In genomic region chr1:84603223-84603622, GRCh38 we compare ENCODE assay signal across 1 cellular context.
TF ChIP-seq lines count a peak whose summit lies in the region.

No MANE protein-coding gene starts in this region.

TF ChIP-seq in SK-N-SH treated with all-trans-retinoic acid at 6 μM for 48 hours, 23 proteins besides CTCF, POLR2A, EP300 and RAD21 (continued from another document):
- no peak for TF ChIP-seq TSHZ2 (CRISPR knock-in tag; IDR thresholded peaks at IDR 0.05)
